In the genomic region with DNA sequence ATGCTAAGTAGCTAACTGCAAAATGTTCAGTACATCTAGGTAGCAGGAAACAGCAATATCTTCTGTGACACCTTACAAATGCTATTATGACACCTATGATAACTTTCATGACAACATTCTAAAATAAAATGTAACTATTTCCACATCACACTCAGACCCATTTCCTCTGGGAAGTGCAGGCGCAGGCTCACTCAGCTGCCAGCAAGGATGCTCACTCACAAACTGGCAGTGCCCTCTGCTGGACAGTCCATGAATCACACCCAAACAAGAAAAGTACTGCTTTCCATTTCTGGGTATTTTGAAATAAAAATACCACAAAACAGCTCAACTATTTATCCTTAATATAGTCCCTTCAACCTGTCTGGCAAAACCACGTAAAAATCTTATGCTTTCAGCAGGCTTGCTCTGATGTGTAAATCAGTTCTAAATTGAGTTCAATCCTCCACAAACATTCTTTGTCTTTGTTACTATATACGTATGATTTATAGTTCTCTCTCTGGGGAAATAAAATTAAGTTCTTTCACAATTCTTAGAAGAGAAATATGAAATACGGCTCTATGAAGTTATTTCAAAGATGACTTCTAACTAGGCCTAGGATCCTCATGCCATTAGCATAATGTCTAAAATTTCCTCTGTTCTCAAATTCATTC, we compare ENCODE assay signal across 8 cellular contexts.
DNase-seq lines count a peak whose midpoint lies in the region; ATAC-seq and TF ChIP-seq lines count a peak whose summit lies in the region.

No MANE protein-coding gene starts in this region.

- H3K27ac ChIP-seq in right atrium auricular region = no peak overlapping the region

- H3K36me3 Mint-ChIP-seq in CD14-positive monocyte = no peaks in the 10 kb centered on the region

- no peaks in the 10 kb centered on the region for H3K36me3 ChIP-seq in MG63
- H3K36me3 ChIP-seq in right atrium auricular region = no peaks in the 10 kb centered on the region

- ATAC-seq in GM19351 (IDR thresholded peaks at IDR 0.05; ENCODE audit: unreplicated experiment) = peak; percentile 47
- ATAC-seq in sciatic nerve = peak; percentile 89
- no peak for ATAC-seq in HG02970 (IDR thresholded peaks at IDR 0.05; ENCODE audit: low FRiP score, unreplicated experiment)

- H3K4me3 ChIP-seq in MG63 = no peak overlapping the region
- H3K4me3 ChIP-seq in right atrium auricular region = no peak overlapping the region

- TF ChIP-seq CTCF in CD14-positive monocyte (IDR thresholded peaks at IDR 0.05) = peak; percentile 88
- peak; percentile 92 to 93 for TF ChIP-seq CTCF in right atrium auricular region (IDR thresholded peaks at IDR 0.05)

- H3K27ac Mint-ChIP-seq in CD14-positive monocyte = no peak overlapping the region

- H3K4me3 Mint-ChIP-seq in CD14-positive monocyte = no peak overlapping the region

- peaks cover 2 to 4% (median 2%) of the 10 kb centered on the region in 3 donors for H3K27me3 Mint-ChIP-seq in CD14-positive monocyte (ENCODE audit: low read depth in 3 of 3)

- peaks cover 0 to 15% of the 10 kb centered on the region in 2 donors for H3K4me1 ChIP-seq in right atrium auricular region

- H3K27me3 ChIP-seq in MG63 = no peaks in the 10 kb centered on the region
- H3K27me3 ChIP-seq in right atrium auricular region = no peaks in the 10 kb centered on the region

- DNase-seq in CD14-positive monocyte (ENCODE audit: low spot score) (peak; percentile 54), MG63 (peak; percentile 63), T follicular helper cell (ENCODE audit: low read depth) (peak; percentile 38), amniotic epithelial cell (ENCODE audit: low read depth) (peak; percentile 88), right atrium auricular region (ENCODE audit: low spot score) (peak; percentile 94), sciatic nerve (ENCODE audit: low spot score) (peak; percentile 94)

- intact Hi-C loops in CD14-positive monocyte (cut with micrococcal nuclease) (loop anchor here (5.0 kb wide), 2 partner anchors 1306 to 1446 kb away; a partner anchor contains a TSS), sciatic nerve (cut with DNase I) (loop anchor here (10.0 kb wide), 1 partner anchor 1304 kb away; a partner anchor contains a TSS)

- H3K9me3 ChIP-seq in MG63 = no peaks in the 10 kb centered on the region
- H3K9me3 ChIP-seq in right atrium auricular region = no peaks in the 10 kb centered on the region

- peaks cover 19% of the 10 kb centered on the region for H3K4me1 Mint-ChIP-seq in CD14-positive monocyte

- peaks cover 0 to 2% (median 0%) of the 10 kb centered on the region in 7 donors for H3K9me3 Mint-ChIP-seq in CD14-positive monocyte

Comparison
In these comparisons a context has a peak if more than half of its experiments do, and no peak if none do; other contexts are left out.
1. DNase-seq: peak in every context shown above with its lines; median percentile 94 in right atrium auricular region; 94 in sciatic nerve; 88 in amniotic epithelial cell; 63 in MG63; 54 in CD14-positive monocyte; 38 in T follicular helper cell.